8 cellular contexts compared by ENCODE assay signal in the genomic region with DNA sequence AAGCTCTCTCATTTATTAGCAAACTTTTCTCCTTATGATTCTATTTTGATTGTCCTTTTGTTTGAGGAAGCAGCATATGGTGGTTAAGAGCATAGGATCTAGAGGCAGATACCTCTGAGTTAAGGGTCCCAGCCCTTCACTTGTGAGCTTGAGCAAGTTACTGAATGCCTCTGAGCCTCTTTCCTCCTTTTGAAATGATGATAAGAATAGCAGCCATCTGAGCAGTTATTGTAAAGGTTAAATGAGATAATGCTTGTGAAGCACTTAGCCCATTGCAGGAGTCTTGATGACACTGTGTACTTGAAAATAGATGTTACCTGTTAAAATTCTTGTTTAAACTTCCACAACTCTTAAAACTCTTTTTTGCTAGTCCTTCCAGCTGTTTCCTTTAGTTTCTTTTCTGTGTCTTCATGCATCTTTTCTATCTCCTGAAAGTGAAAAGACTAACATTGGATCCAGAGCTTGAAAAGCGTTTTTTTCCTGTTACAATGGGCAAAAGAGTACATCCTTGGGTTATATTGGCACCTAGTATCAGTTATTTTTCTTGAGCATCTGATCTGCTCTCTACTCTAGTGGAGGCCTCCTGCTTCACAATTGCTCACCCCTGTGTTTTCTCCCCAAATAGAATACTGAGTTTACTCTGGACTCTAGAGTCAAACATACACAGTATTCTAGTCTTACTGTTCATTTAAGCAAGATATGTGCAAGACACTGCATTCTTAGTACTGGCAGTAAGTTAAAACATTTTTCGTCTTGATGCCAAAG. TPM values are rescaled to one million over a fixed set of nuclear protein-coding genes. Genes with fewer than 3 reads are reported as not detected.
DNase-seq lines count a peak whose midpoint lies in the region; ATAC-seq and TF ChIP-seq lines count a peak whose summit lies in the region.

No MANE protein-coding gene starts in this region.

- H3K27me3 ChIP-seq in transverse colon, result no peaks in the 10 kb centered on the region

- WGBS in transverse colon (ENCODE audit: low coverage in 1 of 2), 2 donors, result 44 to 58% methylated on average over 2 of the region's 2 CpGs

- peaks cover 0 to 66% (median 38%) of the 10 kb centered on the region in 4 donors for H3K4me1 ChIP-seq in transverse colon

- intact Hi-C loops in activated B cell treated with CpG ODN at 0.5 μM for 24 hours (cut with micrococcal nuclease) (loop anchor here (1.0 to 5.0 kb wide), 3 partner anchors 8 to 384 kb away; no protein-coding TSS in a partner anchor), transverse colon (cut with DNase I; ENCODE audit: low total_unique reads) (loop anchor here (10.0 kb wide), 1 partner anchor 66 kb away; a partner anchor contains a TSS)

- no peak for TF ChIP-seq POLR2A in transverse colon (IDR thresholded peaks at IDR 0.05)

- H3K36me3 ChIP-seq in transverse colon, result no peaks in the 10 kb centered on the region

- DNase-seq in activated naive CD4-positive, alpha-beta T cell treated with anti-CD3 and anti-CD28 coated beads, Interleukin-2, amount 10 ng/mL, durations not matched to agents 7 days and 5 days, result no peak
- DNase-seq in activated naive CD4-positive, alpha-beta T cell (lab: John Stamatoyannopoulos, UW), result no peak
- DNase-seq in activated B cell treated with CpG ODN at 0.5 μM for 24 hours (no peak), immature natural killer cell (no peak), transverse colon (no peak), HuH-7 (ENCODE audit: low spot score) (no peak), islet precursor cell (no peak)

- H3K36me3 Mint-ChIP-seq in activated naive CD4-positive, alpha-beta T cell treated with anti-CD3 and anti-CD28 coated beads, Interleukin-2, amount 10 ng/mL, durations not matched to agents 7 days and 5 days, result peaks cover 43% of the 10 kb centered on the region
- H3K36me3 Mint-ChIP-seq in activated B cell treated with CpG ODN at 0.5 μM for 24 hours (ENCODE audit: low read depth) (peaks cover 31% of the 10 kb centered on the region), immature natural killer cell (peaks cover 0 to 3% (median 0%) of the 10 kb centered on the region in 3 donors)

- no peak for ATAC-seq in activated B cell treated with CpG ODN at 0.5 μM for 24 hours (ENCODE audit: low read depth)
- no peak for ATAC-seq in GM18909 (IDR thresholded peaks at IDR 0.05; ENCODE audit: poor library complexity, unreplicated experiment)

- peak overlapping the region in 2 of 4 donors; percentile 93 to 98 for H3K4me3 ChIP-seq in transverse colon

- H3K27ac ChIP-seq in transverse colon, result peak overlapping the region; percentile 14 to 99 (median 98)

- TF ChIP-seq EP300 in transverse colon (IDR thresholded peaks at IDR 0.05; ENCODE audit: low read depth), result no peak

- peak overlapping the region; percentile 97 for H3K27ac Mint-ChIP-seq in activated naive CD4-positive, alpha-beta T cell treated with anti-CD3 and anti-CD28 coated beads, Interleukin-2, amount 10 ng/mL, durations not matched to agents 7 days and 5 days
- H3K27ac Mint-ChIP-seq in activated B cell treated with CpG ODN at 0.5 μM for 24 hours (peak overlapping the region; percentile 74), immature natural killer cell (peak overlapping the region; percentile 46 to 90 (median 62))

- CTCF ChIA-PET in activated naive CD4-positive, alpha-beta T cell treated with anti-CD3 and anti-CD28 coated beads, Interleukin-2, amount 10 ng/mL, durations not matched to agents 7 days and 5 days (lab: Charles Lee), result interaction anchor here (0.6 to 1.7 kb wide), 5 partner anchors 178 to 243 kb away, joined by 3 to 4 read pairs (median 4); no protein-coding TSS in a partner anchor
- CTCF ChIA-PET in activated B cell treated with CpG ODN at 0.5 μM for 24 hours (lab: Charles Lee), result interaction anchor here (0.7 to 1.1 kb wide), 3 partner anchors 21 to 238 kb away, joined by 3 to 4 read pairs (median 3); no protein-coding TSS in a partner anchor

- H3K4me1 Mint-ChIP-seq in activated naive CD4-positive, alpha-beta T cell treated with anti-CD3 and anti-CD28 coated beads, Interleukin-2, amount 10 ng/mL, durations not matched to agents 7 days and 5 days, result peaks cover 60% of the 10 kb centered on the region
- H3K4me1 Mint-ChIP-seq in activated B cell treated with CpG ODN at 0.5 μM for 24 hours (peaks cover 64% of the 10 kb centered on the region), immature natural killer cell (peaks cover 57 to 72% of the 10 kb centered on the region in 2 donors)

- no peaks in the 10 kb centered on the region for H3K9me3 ChIP-seq in transverse colon

- H3K9me3 Mint-ChIP-seq in activated naive CD4-positive, alpha-beta T cell treated with anti-CD3 and anti-CD28 coated beads, Interleukin-2, amount 10 ng/mL, durations not matched to agents 7 days and 5 days, result no peaks in the 10 kb centered on the region
- H3K9me3 Mint-ChIP-seq in activated B cell treated with CpG ODN at 0.5 μM for 24 hours (no peaks in the 10 kb centered on the region), immature natural killer cell (no peaks in the 10 kb centered on the region)

- POLR2A ChIA-PET in activated B cell treated with CpG ODN at 0.5 μM for 24 hours (lab: Charles Lee), result interaction anchor here (0.6 to 5.3 kb wide), 11 partner anchors 19 to 1449 kb away, joined by 3 to 46 read pairs (median 7); a partner anchor contains a TSS

- in situ Hi-C loops in transverse colon (cut with MboI; ENCODE audit: low pct_ligation_motif_present in 1 of 4, low pct_unique_long_range_greater_than_20kb in 1 of 4, low sequenced_read_pairs in 3 of 4), result no loop called here

- TF ChIP-seq CTCF in activated B cell treated with CpG ODN at 0.5 μM for 24 hours (IDR thresholded peaks at IDR 0.05) (no peak), transverse colon (IDR thresholded peaks at IDR 0.05) (no peak)

- H3K4me3 Mint-ChIP-seq in activated naive CD4-positive, alpha-beta T cell treated with anti-CD3 and anti-CD28 coated beads, Interleukin-2, amount 10 ng/mL, durations not matched to agents 7 days and 5 days, result peak overlapping the region; percentile 91
- H3K4me3 Mint-ChIP-seq in activated B cell treated with CpG ODN at 0.5 μM for 24 hours (peak overlapping the region; percentile 97), immature natural killer cell (peak overlapping the region; percentile 17 to 98 (median 97))

- H3K27me3 Mint-ChIP-seq in activated naive CD4-positive, alpha-beta T cell treated with anti-CD3 and anti-CD28 coated beads, Interleukin-2, amount 10 ng/mL, durations not matched to agents 7 days and 5 days, result no peaks in the 10 kb centered on the region
- H3K27me3 Mint-ChIP-seq in activated B cell treated with CpG ODN at 0.5 μM for 24 hours, result no peaks in the 10 kb centered on the region
- peaks cover 2 to 14% (median 9%) of the 10 kb centered on the region in 3 donors for H3K27me3 Mint-ChIP-seq in immature natural killer cell (ENCODE audit: low read depth in 3 of 3)

RNA-seq across cellular contexts. Expression of a gene that starts 3.1 kb away (rescaled TPM):
- 148 and 179 TPM in 2 replicates for total RNA-seq in activated B cell treated with CpG ODN at 0.5 μM for 24 hours
- 10 to 100 TPM; 28.7 to 62.2 (median 34.3) TPM for polyA plus RNA-seq in immature natural killer cell
- total RNA-seq in transverse colon, result 100 to 1,000 TPM in 2 of 4 donors, 10 to 100 TPM in 2; 27.9 to 103 (median 76.1) TPM
